Comparison of ENCODE assay signal across 11 cellular contexts in genomic region chr4:148203056-148203898, GRCh38.
DNase-seq lines count a peak whose midpoint lies in the region; ATAC-seq and TF ChIP-seq lines count a peak whose summit lies in the region.
"Had no signal": no experiment of that assay in that cellular context is flagged by ENCODE, and none has a peak within 500 bp of the region (broad histone marks: within the 10 kb centered on the region; RNA-seq: fewer than 3 reads in every experiment).

No MANE protein-coding gene starts in this region.

- in situ Hi-C loops in KBM-7 (cut with MboI; ENCODE audit: low pct_unique_long_range_greater_than_20kb, low sequenced_read_pairs) = no loop called here

- H3K9me3 ChIP-seq in left lung (no peaks in the 10 kb centered on the region), thoracic aorta (no peaks in the 10 kb centered on the region)

- TF ChIP-seq CTCF in dorsolateral prefrontal cortex (IDR thresholded peaks at IDR 0.05 in 54 of 56, conservative IDR thresholded peaks at IDR 0.05 in 2 of 56; ENCODE audit: low read depth in 1 of 56, partially characterized antibody in 56 of 56) = no peak
- no peak for TF ChIP-seq CTCF in left lung (IDR thresholded peaks at IDR 0.05)
- no peak for TF ChIP-seq CTCF in thoracic aorta (IDR thresholded peaks at IDR 0.05)

- intact Hi-C loops in dorsolateral prefrontal cortex (cut with DNase I) (no loop called here), left lung (cut with DNase I) (no loop called here)

- ATAC-seq in left lung (peak; percentile 83), thoracic aorta (ENCODE audit: insufficient number of reproducible peaks, low FRiP score, low read depth) (peak; percentile 63), GM21528 (IDR thresholded peaks at IDR 0.05; ENCODE audit: low FRiP score, unreplicated experiment) (no peak), HG03460 (IDR thresholded peaks at IDR 0.05; ENCODE audit: unreplicated experiment) (no peak)

- H3K36me3 ChIP-seq in left lung (no peaks in the 10 kb centered on the region), thoracic aorta (no peaks in the 10 kb centered on the region)

- H3K4me3 ChIP-seq in dorsolateral prefrontal cortex (peak overlapping the region in 8 of 59 donors; percentile 3 to 23 (median 12)), left lung (no peak overlapping the region), thoracic aorta (peak overlapping the region; percentile 53)

- no peaks in the 10 kb centered on the region for H3K4me1 ChIP-seq in left lung
- peaks cover 0 to 17% of the 10 kb centered on the region in 2 donors for H3K4me1 ChIP-seq in thoracic aorta (ENCODE audit: control insufficient read depth in 1 of 2, low read depth in 2 of 2)

- H3K27ac ChIP-seq in dorsolateral prefrontal cortex = peak overlapping the region in 56 of 59 donors; percentile 5 to 87 (median 64)
- no peak overlapping the region for H3K27ac ChIP-seq in left lung
- no peak overlapping the region for H3K27ac ChIP-seq in thoracic aorta

- DNase-seq in NCI-H1417 treated with DMSO at 0.1 percent for 48 hours (lab: John Stamatoyannopoulos, UW) = peak; percentile 16
- DNase-seq in dorsolateral prefrontal cortex = peak in 2 of 10 donors; percentile 17 to 19
- no peak for DNase-seq in left lung
- no peak for DNase-seq in thoracic aorta (ENCODE audit: low spot score)
- DNase-seq in KBM-7 = no peak
- DNase-seq: activated naive CD4-positive, alpha-beta T cell; effector CD4-positive, alpha-beta T cell; nephron progenitor cell; SHP77 treated with DMSO at 0.1 percent for 48 hours had no signal

- H3K27me3 ChIP-seq in dorsolateral prefrontal cortex (no peaks in the 10 kb centered on the region), left lung (no peaks in the 10 kb centered on the region), thoracic aorta (replicated peaks; ENCODE audit: insufficient read depth) (no peaks in the 10 kb centered on the region)

Comparison
In these comparisons a context has a peak if more than half of its experiments do, and no peak if none do; other contexts are left out.
1. H3K27ac ChIP-seq: peak in dorsolateral prefrontal cortex (56 of 59); none in left lung (0 of 2) and thoracic aorta (0 of 2).
2. ATAC-seq: peak in left lung (single experiment) and thoracic aorta (single experiment); none in GM21528 (single experiment) and HG03460 (single experiment).